In genomic region chr12:1630081-1630826, GRCh38 we compare ENCODE assay signal across 8 cellular contexts. TPM values are rescaled to one million over a fixed set of nuclear protein-coding genes. Genes with fewer than 3 reads are reported as not detected.
DNase-seq lines count a peak whose midpoint lies in the region; ATAC-seq and TF ChIP-seq lines count a peak whose summit lies in the region.

No MANE protein-coding gene starts in this region.

- peak overlapping the region; percentile 45 for H3K4me3 Mint-ChIP-seq in activated T-helper 2 cell treated with anti-CD3 and anti-CD28 coated beads, Interferon-gamma antibody, Interleukin-2, Interleukin-4, amounts not matched to agents 10 μg/mL and 5 μg/mL and 100 μg/mL, durations not matched to agents 14 hours and 24 hours and 36 hours (ENCODE audit: low read depth)

- peaks cover 62% of the 10 kb centered on the region for H3K79me2 ChIP-seq in osteoblast (ENCODE audit: insufficient read depth, low read length)

- peaks cover 9% of the 10 kb centered on the region for H3K4me1 Mint-ChIP-seq in activated T-helper 2 cell treated with anti-CD3 and anti-CD28 coated beads, Interferon-gamma antibody, Interleukin-2, Interleukin-4, amounts not matched to agents 10 μg/mL and 5 μg/mL and 100 μg/mL, durations not matched to agents 14 hours and 24 hours and 36 hours (ENCODE audit: low read depth)

- peaks cover 44% of the 10 kb centered on the region for H3K36me3 ChIP-seq in osteoblast (ENCODE audit: insufficient read depth, low read length)

- no peak overlapping the region for H2AFZ ChIP-seq in osteoblast (ENCODE audit: low read length)

- peak; percentile 37 for DNase-seq in G401 (ENCODE audit: low spot score)
- DNase-seq in NCI-H146 (lab: John Stamatoyannopoulos, UW) = peak; percentile 73
- no peak for DNase-seq in activated T-helper 2 cell treated with anti-CD3 and anti-CD28 coated beads, Interferon-gamma antibody, Interleukin-2, Interleukin-4, amounts not matched to agents 10 μg/mL and 5 μg/mL and 100 μg/mL, durations not matched to agents 14 hours and 24 hours and 36 hours (ENCODE audit: low spot score)
- peak; percentile 60 for DNase-seq in globus pallidus (ENCODE audit: low spot score)
- peak; percentile 88 for DNase-seq in osteoblast (ENCODE audit: insufficient read length, low spot score, missing footprints)
- no peak for DNase-seq in NCI-H226

- peaks cover 11% of the 10 kb centered on the region for H4K20me1 ChIP-seq in osteoblast (ENCODE audit: insufficient read depth, low read length)

- no peaks in the 10 kb centered on the region for H3K9me3 ChIP-seq in osteoblast (ENCODE audit: low read depth, low read length)

- H3K4me3 ChIP-seq in osteoblast (ENCODE audit: insufficient read depth, low read length) = peak overlapping the region; percentile 56

- peaks cover 64% of the 10 kb centered on the region for H3K27me3 Mint-ChIP-seq in activated T-helper 2 cell treated with anti-CD3 and anti-CD28 coated beads, Interferon-gamma antibody, Interleukin-2, Interleukin-4, amounts not matched to agents 10 μg/mL and 5 μg/mL and 100 μg/mL, durations not matched to agents 14 hours and 24 hours and 36 hours (ENCODE audit: low read depth)

- peaks cover 24% of the 10 kb centered on the region for H3K4me1 ChIP-seq in osteoblast (ENCODE audit: insufficient read depth, low read length)

- H3K27me3 ChIP-seq in osteoblast (ENCODE audit: insufficient read depth, low read length) = no peaks in the 10 kb centered on the region

- no peak overlapping the region for H3K27ac Mint-ChIP-seq in activated T-helper 2 cell treated with anti-CD3 and anti-CD28 coated beads, Interferon-gamma antibody, Interleukin-2, Interleukin-4, amounts not matched to agents 10 μg/mL and 5 μg/mL and 100 μg/mL, durations not matched to agents 14 hours and 24 hours and 36 hours

- H3K9me3 Mint-ChIP-seq in activated T-helper 2 cell treated with anti-CD3 and anti-CD28 coated beads, Interferon-gamma antibody, Interleukin-2, Interleukin-4, amounts not matched to agents 10 μg/mL and 5 μg/mL and 100 μg/mL, durations not matched to agents 14 hours and 24 hours and 36 hours = no peaks in the 10 kb centered on the region

- H3K4me2 ChIP-seq in osteoblast (ENCODE audit: insufficient read depth, low read length) = peak overlapping the region; percentile 67

- ATAC-seq in HG03439 (IDR thresholded peaks at IDR 0.05; ENCODE audit: unreplicated experiment) = no peak
- no peak for ATAC-seq in HG03159 (IDR thresholded peaks at IDR 0.05; ENCODE audit: unreplicated experiment)

- H3K36me3 Mint-ChIP-seq in activated T-helper 2 cell treated with anti-CD3 and anti-CD28 coated beads, Interferon-gamma antibody, Interleukin-2, Interleukin-4, amounts not matched to agents 10 μg/mL and 5 μg/mL and 100 μg/mL, durations not matched to agents 14 hours and 24 hours and 36 hours (ENCODE audit: low read depth) = no peaks in the 10 kb centered on the region

- intact Hi-C loops in activated T-helper 2 cell treated with anti-CD3 and anti-CD28 coated beads, Interferon-gamma antibody, Interleukin-2, Interleukin-4, amounts not matched to agents 10 μg/mL and 5 μg/mL and 100 μg/mL, durations not matched to agents 14 hours and 24 hours and 36 hours (cut with micrococcal nuclease) = loop anchor here (5.0 kb wide), 1 partner anchor 312 kb away; no protein-coding TSS in a partner anchor

- in situ Hi-C loops in G401 (cut with HindIII; ENCODE audit: low sequenced_read_pairs) = loop anchor here (25.0 kb wide), 1 partner anchor 157 kb away; no protein-coding TSS in a partner anchor

- peak overlapping the region; percentile 49 for H3K27ac ChIP-seq in osteoblast (ENCODE audit: low read depth, low read length)

- TF ChIP-seq CTCF in osteoblast (IDR thresholded peaks at IDR 0.05; ENCODE audit: extremely low read depth, low read depth, low read length) = no peak

RNA-seq across cellular contexts. Expression of gene WNT5B, which starts 1.2 kb away (rescaled TPM):
- 8.0 and 13.5 TPM in 2 replicates for total RNA-seq in G401 (2014; rRNA removed; shearing (Covaris generic))
- 0.76 and 0.82 TPM in 2 replicates for total RNA-seq in activated T-helper 2 cell treated with anti-CD3 and anti-CD28 coated beads, Interferon-gamma antibody, Interleukin-2, Interleukin-4, amounts not matched to agents 10 μg/mL and 5 μg/mL and 100 μg/mL, durations not matched to agents 14 hours and 24 hours and 36 hours
- total RNA-seq in osteoblast = 59.0 and 71.0 TPM in 2 replicates

RNA-seq across cellular contexts. Expression of gene FBXL14, which starts 35.9 kb away (rescaled TPM):
- 21.5 and 22.3 TPM in 2 replicates for total RNA-seq in G401 (2014; rRNA removed; shearing (Covaris generic))
- 18.9 and 20.6 TPM in 2 replicates for total RNA-seq in activated T-helper 2 cell treated with anti-CD3 and anti-CD28 coated beads, Interferon-gamma antibody, Interleukin-2, Interleukin-4, amounts not matched to agents 10 μg/mL and 5 μg/mL and 100 μg/mL, durations not matched to agents 14 hours and 24 hours and 36 hours
- 9.8 and 10.3 TPM in 2 replicates for total RNA-seq in osteoblast

Comparison
In these comparisons a context has a peak if more than half of its experiments do, and no peak if none do; other contexts are left out.
1. DNase-seq: peak in G401 (single experiment), NCI-H146 (single experiment), globus pallidus (single experiment) and osteoblast (single experiment); none in activated T-helper 2 cell treated with anti-CD3 and anti-CD28 coated beads, Interferon-gamma antibody, Interleukin-2, Interleukin-4, amounts not matched to agents 10 μg/mL and 5 μg/mL and 100 μg/mL, durations not matched to agents 14 hours and 24 hours and 36 hours (single experiment) and NCI-H226 (single experiment).